In the genomic region with DNA sequence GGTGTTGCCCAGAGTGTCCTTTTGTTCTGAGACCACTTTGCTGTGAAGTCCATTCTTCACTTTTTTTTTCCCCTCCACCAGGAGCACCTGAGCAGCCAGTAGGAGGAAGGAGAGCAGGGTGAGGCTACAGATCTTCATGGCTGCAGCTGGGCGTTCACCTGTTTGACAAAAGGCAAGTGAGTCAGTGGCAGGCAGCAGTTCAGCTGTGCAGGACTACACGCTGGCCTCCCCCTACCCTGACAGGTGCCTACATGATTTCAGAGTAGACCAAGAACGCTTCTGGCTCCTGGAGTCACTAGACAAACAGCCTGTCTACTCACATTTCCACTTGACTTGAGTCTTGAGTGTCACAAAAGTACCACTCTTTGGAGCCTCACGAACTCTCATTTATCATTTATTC, we compare ENCODE assay signal across 29 cellular contexts. TPM values are rescaled to one million over a fixed set of nuclear protein-coding genes. Genes with fewer than 3 reads are reported as not detected.
DNase-seq lines count a peak whose midpoint lies in the region; ATAC-seq and TF ChIP-seq lines count a peak whose summit lies in the region.
"Had no signal": no experiment of that assay in that cellular context is flagged by ENCODE, and none has a peak within 500 bp of the region (broad histone marks: within the 10 kb centered on the region; RNA-seq: fewer than 3 reads in every experiment).

No MANE protein-coding gene starts in this region.

- H3K27ac ChIP-seq in RWPE2 (ENCODE audit: poor library complexity, severe bottlenecking), result peak overlapping the region; percentile 81
- H3K27ac ChIP-seq: psoas muscle, uterus, VCaP had no signal

- intact Hi-C loops in left colon (cut with DNase I, micrococcal nuclease), result no loop called here

- peaks cover 4% of the 10 kb centered on the region for H3K27me3 Mint-ChIP-seq in type B pancreatic cell

- H3K27ac Mint-ChIP-seq in type B pancreatic cell, result peak overlapping the region; percentile 30
- H3K27ac Mint-ChIP-seq: activated CD4-positive, alpha-beta T cell treated with anti-CD3 and anti-CD28 coated beads, Interleukin-2, amount 10 ng/mL, durations not matched to agents 24 days and 14 days; activated T-helper 1 cell treated with anti-CD3 and anti-CD28 coated beads, Interleukin-12 subunit alpha, Interleukin-12 subunit beta, Interleukin-2, Interleukin-4 antibody, amounts not matched to agents 30 ng/mL and 10 ng/mL and 1 ng/mL, durations not matched to agents 14 hours and 24 hours and 36 hours had no signal

- H3K4me3 ChIP-seq in RWPE2 (ENCODE audit: severe bottlenecking), result peak overlapping the region; percentile 56
- H3K4me3 ChIP-seq: psoas muscle, uterus had no signal

- no peaks in the 10 kb centered on the region for H3K9me3 Mint-ChIP-seq in type B pancreatic cell
- H3K9me3 Mint-ChIP-seq: activated CD4-positive, alpha-beta T cell treated with anti-CD3 and anti-CD28 coated beads, Interleukin-2, amount 10 ng/mL, durations not matched to agents 24 days and 14 days; activated naive CD4-positive, alpha-beta T cell treated with anti-CD3 and anti-CD28 coated beads, Interleukin-2, amount 10 ng/mL, durations not matched to agents 7 days and 5 days; activated T-helper 1 cell treated with anti-CD3 and anti-CD28 coated beads, Interleukin-12 subunit alpha, Interleukin-12 subunit beta, Interleukin-2, Interleukin-4 antibody, amounts not matched to agents 30 ng/mL and 10 ng/mL and 1 ng/mL, durations not matched to agents 14 hours and 24 hours and 36 hours had no signal

- H3K4me1 ChIP-seq in RWPE2 (ENCODE audit: insufficient read depth, poor library complexity, severe bottlenecking), result peaks cover 29% of the 10 kb centered on the region
- H3K4me1 ChIP-seq: Caco-2, psoas muscle, uterus had no signal

- no peaks in the 10 kb centered on the region for H3K9me3 ChIP-seq in RWPE2 (ENCODE audit: severe bottlenecking)
- H3K9me3 ChIP-seq: Caco-2, psoas muscle, uterus had no signal

- DNase-seq in NCI-H2029 treated with DMSO at 0.1 percent for 48 hours (lab: John Stamatoyannopoulos, UW) (peak; percentile 12), RWPE2 (ENCODE audit: low spot score) (no peak), left colon (peak; percentile 69 to 78), type B pancreatic cell (ENCODE audit: extremely low spot score, unreplicated experiment) (no peak), NCI-H2171 treated with DMSO at 0.1 percent for 48 hours (lab: John Stamatoyannopoulos, UW) (no peak)
- DNase-seq: activated CD4-positive, alpha-beta T cell treated with anti-CD3 and anti-CD28 coated beads, Interleukin-2, amount 10 ng/mL, durations not matched to agents 24 days and 14 days; activated naive CD4-positive, alpha-beta T cell treated with anti-CD3 and anti-CD28 coated beads, Interleukin-2, amount 10 ng/mL, durations not matched to agents 7 days and 5 days; amniotic stem cell; C1 segment of cervical spinal cord; Caco-2; cortex of kidney; EL; glutamatergic neuron; kidney glomerular epithelial cell; mesenchymal stem cell; NCI-H1105 treated with DMSO at 0.1 percent for 48 hours; NCI-H2171; NCI-H774; psoas muscle; Right ventricle myocardium superior; stimulated activated CD4-positive, alpha-beta T cell treated with anti-CD3 and anti-CD28 coated beads, Interleukin-1b, Interleukin-23, amount 100 ng/mL, for 48 hours; uterus had no signal

- no peaks in the 10 kb centered on the region for H3K36me3 Mint-ChIP-seq in type B pancreatic cell
- H3K36me3 Mint-ChIP-seq: activated naive CD4-positive, alpha-beta T cell treated with anti-CD3 and anti-CD28 coated beads, Interleukin-2, amount 10 ng/mL, durations not matched to agents 7 days and 5 days; IgD-negative memory B cell had no signal

- TF ChIP-seq CTCF in RWPE2 (IDR thresholded peaks at IDR 0.05; ENCODE audit: poor library complexity, severe bottlenecking) (no peak), type B pancreatic cell (conservative IDR thresholded peaks at IDR 0.05) (no peak)

- peak; percentile 41 for ATAC-seq in RWPE2 (ENCODE audit: low read depth)
- peak; percentile 61 for ATAC-seq in left colon
- no peak for ATAC-seq in GM21390 (IDR thresholded peaks at IDR 0.05; ENCODE audit: unreplicated experiment)
- ATAC-seq in GM19023 (IDR thresholded peaks at IDR 0.05; ENCODE audit: unreplicated experiment), result no peak
- ATAC-seq: psoas muscle had no signal

- no peaks in the 10 kb centered on the region for H3K27me3 ChIP-seq in RWPE2 (ENCODE audit: insufficient read depth, poor library complexity, severe bottlenecking)
- H3K27me3 ChIP-seq: uterus had no signal

- peaks cover 7% of the 10 kb centered on the region for H3K4me1 Mint-ChIP-seq in type B pancreatic cell (ENCODE audit: unreplicated experiment)
- H3K4me1 Mint-ChIP-seq: activated CD4-positive, alpha-beta T cell treated with anti-CD3 and anti-CD28 coated beads, Interleukin-2, amount 10 ng/mL, durations not matched to agents 24 days and 14 days had no signal

- H3K4me3 Mint-ChIP-seq in type B pancreatic cell, result peak overlapping the region; percentile 33
- H3K4me3 Mint-ChIP-seq: activated CD4-positive, alpha-beta T cell treated with anti-CD3 and anti-CD28 coated beads, Interleukin-2, amount 10 ng/mL, durations not matched to agents 24 days and 14 days; activated naive CD4-positive, alpha-beta T cell treated with anti-CD3 and anti-CD28 coated beads, Interleukin-2, amount 10 ng/mL, durations not matched to agents 7 days and 5 days; activated T-helper 1 cell treated with anti-CD3 and anti-CD28 coated beads, Interleukin-12 subunit alpha, Interleukin-12 subunit beta, Interleukin-2, Interleukin-4 antibody, amounts not matched to agents 30 ng/mL and 10 ng/mL and 1 ng/mL, durations not matched to agents 14 hours and 24 hours and 36 hours; IgD-negative memory B cell had no signal

- peaks cover 33% of the 10 kb centered on the region for H3K36me3 ChIP-seq in RWPE2 (ENCODE audit: low read depth)
- H3K36me3 ChIP-seq: uterus had no signal

RNA-seq across cellular contexts. Expression of a gene that starts 2.0 kb away (rescaled TPM):
- total RNA-seq in left colon (10 to 100 TPM; 39.8 to 82.8 TPM), type B pancreatic cell (ENCODE audit: low replicate concordance) (21.7 and 22.1 TPM in 2 replicates)
- total RNA-seq: activated CD4-positive, alpha-beta T cell treated with anti-CD3 and anti-CD28 coated beads, Interleukin-2, amount 10 ng/mL, durations not matched to agents 24 days and 14 days; activated T-helper 1 cell treated with anti-CD3 and anti-CD28 coated beads, Interleukin-12 subunit alpha, Interleukin-12 subunit beta, Interleukin-2, Interleukin-4 antibody, amounts not matched to agents 30 ng/mL and 10 ng/mL and 1 ng/mL, durations not matched to agents 14 hours and 24 hours and 36 hours; OCI-LY7; psoas muscle; Right ventricle myocardium superior; subcutaneous adipose tissue; uterus had no signal

RNA-seq across cellular contexts. Expression of a gene that starts 26.5 kb away (rescaled TPM):
- under 1 TPM; 0.49 to 0.75 TPM for total RNA-seq in left colon
- total RNA-seq in type B pancreatic cell (ENCODE audit: low replicate concordance), result not detected in 2 replicates
- total RNA-seq: OCI-LY7 had no signal

Comparison
In these comparisons a context has a peak if more than half of its experiments do, and no peak if none do; other contexts are left out.
1. DNase-seq: peak in NCI-H2029 treated with DMSO at 0.1 percent for 48 hours (single experiment) and left colon (2 of 2); none in RWPE2 (single experiment), type B pancreatic cell (single experiment) and NCI-H2171 treated with DMSO at 0.1 percent for 48 hours (single experiment).
2. ATAC-seq: peak in RWPE2 (single experiment) and left colon (single experiment); none in GM21390 (single experiment) and GM19023 (single experiment).